ENCODE assay signal across 29 cellular contexts in the genomic region with DNA sequence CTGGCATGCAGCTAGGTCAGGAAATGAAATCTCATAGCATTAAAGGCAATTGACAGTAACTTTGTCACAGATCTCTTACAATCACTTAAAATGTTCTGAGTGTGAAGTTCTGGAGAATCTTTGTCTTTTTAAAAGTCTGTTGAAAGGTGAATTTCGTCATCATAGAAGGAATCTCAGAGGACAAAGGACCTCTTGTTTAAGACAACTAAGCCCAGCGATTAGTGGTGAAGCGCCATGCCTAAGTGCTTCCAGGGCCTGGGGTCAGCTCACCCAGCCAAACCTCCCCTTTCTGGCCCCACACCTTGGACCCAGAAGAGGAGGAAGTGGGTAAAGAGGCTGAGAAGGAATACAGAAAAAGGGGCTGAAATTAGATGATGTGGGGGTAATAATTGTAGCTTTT. TPM values are rescaled to one million over a fixed set of nuclear protein-coding genes. Genes with fewer than 3 reads are reported as not detected.
DNase-seq lines count a peak whose midpoint lies in the region; ATAC-seq, FAIRE-seq and TF ChIP-seq lines count a peak whose summit lies in the region.
"Had no signal": no experiment of that assay in that cellular context is flagged by ENCODE, and none has a peak within 500 bp of the region (broad histone marks: within the 10 kb centered on the region; RNA-seq: fewer than 3 reads in every experiment).

No MANE protein-coding gene starts in this region.

- no peak overlapping the region for H3K14ac ChIP-seq in H1 (ENCODE audit: insufficient read length)

- H3K23me2 ChIP-seq in H1 (ENCODE audit: low read depth, low read length) = no peaks in the 10 kb centered on the region

- no peak for TF ChIP-seq CTCF in HepG2 (CRISPR knock-in tag; IDR thresholded peaks at IDR 0.05)
- no peak for TF ChIP-seq CTCF in right lobe of liver (IDR thresholded peaks at IDR 0.05)
- TF ChIP-seq CTCF in H1 (IDR thresholded peaks at IDR 0.05; ENCODE audit: control extremely low read depth in 1 of 3, insufficient read depth in 1 of 3, low read depth in 1 of 3, low read length in 3 of 3) = no peak
- no peak for TF ChIP-seq CTCF in neural crest cell (conservative IDR thresholded peaks at IDR 0.05)

- BruUV-seq in HepG2 (replicated peaks; lab: Mats Ljungman, UMichigan) = no TSS peak

- no peak overlapping the region for H2AK5ac ChIP-seq in H1 (ENCODE audit: low read depth, low read length)

- H3K27me3 ChIP-seq in HepG2 (ENCODE audit: control insufficient read depth in 1 of 2, insufficient read depth in 2 of 2, low read length in 2 of 2) (no peaks in the 10 kb centered on the region), right lobe of liver (no peaks in the 10 kb centered on the region), H1 (replicated peaks in 1 of 4; ENCODE audit: control insufficient read depth in 3 of 4, extremely low read depth in 1 of 4, insufficient read depth in 3 of 4, low read length in 3 of 4) (no peaks in the 10 kb centered on the region)
- H3K27me3 ChIP-seq: BE2C, esophagus muscularis mucosa, upper lobe of right lung had no signal

- no peaks in the 10 kb centered on the region for H3K9me3 ChIP-seq in HepG2 (ENCODE audit: low read length)
- no peaks in the 10 kb centered on the region for H3K9me3 ChIP-seq in right lobe of liver
- no peaks in the 10 kb centered on the region for H3K9me3 ChIP-seq in H1 (ENCODE audit: insufficient read depth in 2 of 2, low read depth in 1 of 2, low read length in 1 of 2)
- H3K9me3 ChIP-seq: BE2C, esophagus muscularis mucosa, upper lobe of right lung had no signal

- H3K18ac ChIP-seq in H1 (ENCODE audit: extremely low read depth, low read length) = no peak overlapping the region

- H4K5ac ChIP-seq in H1 (ENCODE audit: insufficient read length, low read depth, low read length) = no peak overlapping the region

- H3K4me2 ChIP-seq in HepG2 (ENCODE audit: low read depth, low read length) (peak overlapping the region; percentile 18; the same call in 1 of the 2 replicates), H1 (ENCODE audit: insufficient read depth in 1 of 2, low read depth in 2 of 2, low read length in 2 of 2) (no peak overlapping the region)

- CTCF ChIA-PET in HepG2 (lab: Yijun Ruan, JAX; ENCODE audit: low intra/inter-chr PET ratio, low total read pairs) (no interaction called here), H1 (lab: Charles Lee; ENCODE audit: partially characterized antibody) (no interaction called here)

- 0% methylated on average over 1 of the region's 3 CpGs for WGBS in HepG2 (ENCODE audit: low lambda C conversion rate)
- WGBS in right lobe of liver (ENCODE audit: insufficient coverage, low coverage, low lambda C conversion rate, missing lambda C conversion rate) = 28% methylated on average over 3 of the region's 3 CpGs
- 71% methylated on average over 3 of the region's 3 CpGs; no CpG with 5 or more reads in 1 of the 2 experiments for WGBS in H1 (ENCODE audit: extremely low coverage in 1 of 2, insufficient coverage in 1 of 2, insufficient read length in 1 of 2, insufficient replicate concordance in 2 of 2, low coverage in 1 of 2, low lambda C conversion rate in 2 of 2, missing lambda C conversion rate in 1 of 2), 2 experiments

- no peak overlapping the region for H2BK20ac ChIP-seq in H1 (ENCODE audit: low read length)

- no peak overlapping the region for H2BK120ac ChIP-seq in H1 (replicated peaks; ENCODE audit: low read depth, low read length)

- H3K4me3 Mint-ChIP-seq in neural crest cell = peak overlapping the region; percentile 78
- H3K4me3 Mint-ChIP-seq: activated naive CD4-positive, alpha-beta T cell treated with anti-CD3 and anti-CD28 coated beads, Interleukin-2, amount 10 ng/mL, durations not matched to agents 7 days and 5 days; central memory CD8-positive, alpha-beta T cell; natural killer cell treated with Interleukin-12 subunit alpha and Interleukin-12 subunit beta and Interleukin-15 and Interleukin-18, amount 100 ng/mL, for 72 hours; stimulated activated naive CD8-positive, alpha-beta T cell treated with anti-CD3 and anti-CD28 coated beads, Interleukin-15, amount 100 ng/mL, for 72 hours had no signal

- H3K56ac ChIP-seq in H1 (replicated peaks; ENCODE audit: insufficient read length, low read depth, low read length) = no peak overlapping the region

- peak; percentile 0 for DNase-seq in HepG2 (ENCODE audit: low spot score)
- DNase-seq in right lobe of liver = no peak
- no peak for DNase-seq in H1 (ENCODE audit: low read depth in 1 of 2, low spot score in 2 of 2)
- peak; percentile 23 for DNase-seq in neural crest cell (ENCODE audit: low read depth, low spot score)
- DNase-seq in NCI-H2029 treated with DMSO at 0.1 percent for 48 hours (lab: John Stamatoyannopoulos, UW) = no peak
- no peak for DNase-seq in GM19238 (ENCODE audit: insufficient read length, low spot score)
- DNase-seq: activated CD4-positive, CD25-positive, alpha-beta regulatory T cell treated with anti-CD3 and anti-CD28 coated beads, Interleukin-2, amount 50 U/mL, for 72 hours; activated naive CD4-positive, alpha-beta T cell treated with anti-CD3 and anti-CD28 coated beads, Interleukin-2, amount 10 ng/mL, durations not matched to agents 7 days and 5 days; activated T-cell treated with anti-CD3 and anti-CD28 coated beads, Interleukin-2, amount 50 U/mL, for 48 hours; anterior cingulate cortex; BE2C; left cardiac atrium; midbrain; NCI-H1105; NCI-H2107; NCI-H524 treated with DMSO at 0.1 percent for 48 hours; stimulated activated CD4-positive, alpha-beta T cell treated with anti-CD3 and anti-CD28 coated beads, Interleukin-4, amount 100 ng/mL, for 1 hour; stimulated activated naive CD8-positive, alpha-beta T cell treated with anti-CD3 and anti-CD28 coated beads, Interleukin-15, amount 100 ng/mL, for 72 hours; upper lobe of right lung had no signal

- H3K36me3 Mint-ChIP-seq in neural crest cell (ENCODE audit: low read depth) = peaks cover 2% of the 10 kb centered on the region
- H3K36me3 Mint-ChIP-seq: activated naive CD4-positive, alpha-beta T cell treated with anti-CD3 and anti-CD28 coated beads, Interleukin-2, amount 10 ng/mL, durations not matched to agents 7 days and 5 days; natural killer cell treated with Interleukin-12 subunit alpha and Interleukin-12 subunit beta and Interleukin-15 and Interleukin-18, amount 100 ng/mL, for 72 hours had no signal

- no peaks in the 10 kb centered on the region for H3K79me1 ChIP-seq in H1 (ENCODE audit: low read depth, low read length)

- no peak overlapping the region for H2BK15ac ChIP-seq in H1 (ENCODE audit: low read length)

- H3K4me1 ChIP-seq in HepG2 (ENCODE audit: insufficient read depth, low read length) (no peaks in the 10 kb centered on the region), right lobe of liver (no peaks in the 10 kb centered on the region), H1 (replicated peaks in 1 of 4; ENCODE audit: control insufficient read depth in 3 of 4, insufficient read depth in 4 of 4, low read length in 3 of 4) (peaks cover 0 to 7% (median 0%) of the 10 kb centered on the region in 4 experiments; a peak in 1 of 7 replicates)
- H3K4me1 ChIP-seq: BE2C, esophagus muscularis mucosa, upper lobe of right lung had no signal

- intact Hi-C loops in HepG2 (cut with micrococcal nuclease; ENCODE audit: unreplicated experiment) (no loop called here), right lobe of liver (cut with DNase I) (no loop called here)

- POLR2A ChIA-PET in HepG2 (lab: Yijun Ruan, JAX) (no interaction called here), H1 (lab: Charles Lee; ENCODE audit: partially characterized antibody) (no interaction called here)

- TF ChIP-seq RAD21 in HepG2 (CRISPR knock-in tag; IDR thresholded peaks at IDR 0.05) (no peak), H1 (IDR thresholded peaks at IDR 0.05 in 1 of 2, conservative IDR thresholded peaks at IDR 0.05 in 1 of 2; ENCODE audit: low read depth in 2 of 2, low read length in 2 of 2) (no peak)

- H4K20me1 ChIP-seq in HepG2 (ENCODE audit: insufficient read depth, low read length) (no peaks in the 10 kb centered on the region), H1 (replicated peaks in 1 of 2; ENCODE audit: control insufficient read depth in 1 of 2, insufficient read depth in 2 of 2, low read length in 2 of 2) (no peaks in the 10 kb centered on the region)

- no peak overlapping the region for H3K4me3 ChIP-seq in HepG2 (replicated peaks in 1 of 3; ENCODE audit: insufficient read depth in 1 of 3, low read depth in 2 of 3, low read length in 3 of 3)
- no peak overlapping the region for H3K4me3 ChIP-seq in right lobe of liver
- no peak overlapping the region for H3K4me3 ChIP-seq in H1 (ENCODE audit: extremely low read depth in 1 of 4, insufficient read depth in 2 of 4, low read depth in 3 of 4, low read length in 4 of 4)
- H3K4me3 ChIP-seq: esophagus muscularis mucosa, upper lobe of right lung had no signal

- H3K4me1 Mint-ChIP-seq in neural crest cell = peaks cover 40% of the 10 kb centered on the region
- H3K4me1 Mint-ChIP-seq: activated naive CD4-positive, alpha-beta T cell treated with anti-CD3 and anti-CD28 coated beads, Interleukin-2, amount 10 ng/mL, durations not matched to agents 7 days and 5 days; central memory CD8-positive, alpha-beta T cell; stimulated activated naive CD8-positive, alpha-beta T cell treated with anti-CD3 and anti-CD28 coated beads, Interleukin-15, amount 100 ng/mL, for 72 hours had no signal

- H3K27me3 Mint-ChIP-seq in neural crest cell (ENCODE audit: low read depth) = no peaks in the 10 kb centered on the region
- H3K27me3 Mint-ChIP-seq: activated naive CD4-positive, alpha-beta T cell treated with anti-CD3 and anti-CD28 coated beads, Interleukin-2, amount 10 ng/mL, durations not matched to agents 7 days and 5 days; central memory CD8-positive, alpha-beta T cell; stimulated activated naive CD8-positive, alpha-beta T cell treated with anti-CD3 and anti-CD28 coated beads, Interleukin-15, amount 100 ng/mL, for 72 hours had no signal

- H3K9ac ChIP-seq in HepG2 (ENCODE audit: insufficient read depth, low read depth, low read length) (no peak overlapping the region), H1 (replicated peaks in 1 of 4; ENCODE audit: extremely low read depth in 1 of 4, low read depth in 3 of 4, low read length in 3 of 4) (no peak overlapping the region)

- no peak overlapping the region for H2BK12ac ChIP-seq in H1 (ENCODE audit: low read depth, low read length)

- peaks cover 9% of the 10 kb centered on the region for H3K9me3 Mint-ChIP-seq in neural crest cell
- H3K9me3 Mint-ChIP-seq: activated naive CD4-positive, alpha-beta T cell treated with anti-CD3 and anti-CD28 coated beads, Interleukin-2, amount 10 ng/mL, durations not matched to agents 7 days and 5 days; central memory CD8-positive, alpha-beta T cell; natural killer cell treated with Interleukin-12 subunit alpha and Interleukin-12 subunit beta and Interleukin-15 and Interleukin-18, amount 100 ng/mL, for 72 hours; stimulated activated naive CD8-positive, alpha-beta T cell treated with anti-CD3 and anti-CD28 coated beads, Interleukin-15, amount 100 ng/mL, for 72 hours had no signal

- no peak overlapping the region for H3K4ac ChIP-seq in H1 (replicated peaks; ENCODE audit: insufficient read length, low read depth, low read length)

- no peak overlapping the region for H2AFZ ChIP-seq in HepG2 (ENCODE audit: low read length)
- H2AFZ ChIP-seq in H1 (ENCODE audit: low read length) = 0 out of 2 replicates have a peak overlapping the region, but pooled peaks have one; percentile 13

- H2BK5ac ChIP-seq in H1 (ENCODE audit: low read depth, low read length) = no peak overlapping the region

- TF ChIP-seq EP300 in HepG2 (IDR thresholded peaks at IDR 0.05; ENCODE audit: low read depth in 2 of 2, low read length in 2 of 2) (no peak), HepG2 (CRISPR knock-in tag; IDR thresholded peaks at IDR 0.05; ENCODE audit: borderline replicate concordance) (no peak), H1 (IDR thresholded peaks at IDR 0.05; ENCODE audit: borderline replicate concordance in 1 of 2, low read depth in 2 of 2, low read length in 2 of 2) (no peak)

- no peak overlapping the region for H4K8ac ChIP-seq in H1 (ENCODE audit: extremely low read depth, insufficient read depth, low read length)

- H3K27ac Mint-ChIP-seq in neural crest cell (ENCODE audit: unreplicated experiment) = peak overlapping the region; percentile 98
- H3K27ac Mint-ChIP-seq: natural killer cell treated with Interleukin-12 subunit alpha and Interleukin-12 subunit beta and Interleukin-15 and Interleukin-18, amount 100 ng/mL, for 72 hours; stimulated activated naive CD8-positive, alpha-beta T cell treated with anti-CD3 and anti-CD28 coated beads, Interleukin-15, amount 100 ng/mL, for 72 hours had no signal

- H3K79me2 ChIP-seq in HepG2 (ENCODE audit: insufficient read depth, low read length) = no peaks in the 10 kb centered on the region
- no peaks in the 10 kb centered on the region for H3K79me2 ChIP-seq in H1 (ENCODE audit: control insufficient read depth in 1 of 2, insufficient read depth in 2 of 2, low read length in 2 of 2)

- no peak for FAIRE-seq in HepG2 (lab: Jason Lieb, UNC)
- FAIRE-seq in H1 (lab: Jason Lieb, UNC) = no peak
- FAIRE-seq: D721Med had no signal

- no peak for TF ChIP-seq POLR2A in HepG2 (IDR thresholded peaks at IDR 0.05; ENCODE audit: insufficient read depth in 1 of 2, low read depth in 2 of 2, low read length in 2 of 2)
- TF ChIP-seq POLR2A in right lobe of liver (IDR thresholded peaks at IDR 0.05) = no peak
- TF ChIP-seq POLR2A in H1 (IDR thresholded peaks at IDR 0.05; ENCODE audit: control extremely low read depth in 1 of 2, low read depth in 2 of 2, low read length in 2 of 2) = no peak

- H3K23ac ChIP-seq in H1 (ENCODE audit: insufficient read length) = no peak overlapping the region

- no peak overlapping the region for H4K91ac ChIP-seq in H1 (replicated peaks; ENCODE audit: insufficient read length, low read length)

- in situ Hi-C loops in HepG2 (cut with HindIII; ENCODE audit: extremely low pct_ligation_motif_present, low pct_unique_long_range_greater_than_20kb) = no loop called here

- H3K27ac ChIP-seq in HepG2 (ENCODE audit: extremely low read length, insufficient read depth, low read length) = no peak overlapping the region
- no peak overlapping the region for H3K27ac ChIP-seq in right lobe of liver
- no peak overlapping the region for H3K27ac ChIP-seq in H1 (ENCODE audit: low read depth, low read length)
- H3K27ac ChIP-seq: esophagus muscularis mucosa, upper lobe of right lung had no signal

- ATAC-seq in HepG2 = no peak
- no peak for ATAC-seq in right lobe of liver
- ATAC-seq in HG02763 (IDR thresholded peaks at IDR 0.05; ENCODE audit: unreplicated experiment) = no peak
- no peak for ATAC-seq in HG03196 (IDR thresholded peaks at IDR 0.05; ENCODE audit: unreplicated experiment)
- ATAC-seq: left cardiac atrium; natural killer cell treated with Interleukin-12 subunit alpha and Interleukin-12 subunit beta and Interleukin-15 and Interleukin-18, amount 100 ng/mL, for 72 hours; stimulated activated naive CD8-positive, alpha-beta T cell treated with anti-CD3 and anti-CD28 coated beads, Interleukin-15, amount 100 ng/mL, for 72 hours; upper lobe of right lung had no signal

- H3K36me3 ChIP-seq in HepG2 (replicated peaks in 1 of 2; ENCODE audit: control insufficient read depth in 1 of 2, insufficient read depth in 2 of 2, low read length in 2 of 2) = no peaks in the 10 kb centered on the region
- H3K36me3 ChIP-seq in right lobe of liver = no peaks in the 10 kb centered on the region
- H3K36me3 ChIP-seq in H1 (ENCODE audit: control insufficient read depth in 2 of 4, insufficient read depth in 4 of 4, low read length in 3 of 4) = no peaks in the 10 kb centered on the region
- H3K36me3 ChIP-seq: BE2C, esophagus muscularis mucosa, upper lobe of right lung had no signal

RNA-seq across cellular contexts. Expression of gene FRMD7, which starts 8.5 kb away (rescaled TPM):
- total RNA-seq in HepG2 (2016; rRNA removed; fragmentation: Illumina TruSeq; extraction: Trizol) (not detected in 2 replicates), right lobe of liver (under 1 TPM in 3 of 6 experiments, not detected in 3; 0.07 to 0.18 (median 0.09) TPM), neural crest cell (0.21 and 0.52 TPM in 2 replicates)
- total RNA-seq in HepG2 (2016; cell fraction: cytosol; rRNA removed; fragmentation: Illumina TruSeq; extraction: Trizol; ENCODE audit: low read depth) = not detected in 2 replicates
- total RNA-seq in HepG2 (2016; cell fraction: insoluble cytoplasmic fraction; rRNA removed; fragmentation: Illumina TruSeq; extraction: Trizol) = not detected in 2 replicates
- not detected in 2 replicates for total RNA-seq in HepG2 (2016; cell fraction: membrane; rRNA removed; fragmentation: Illumina TruSeq; extraction: Trizol)
- total RNA-seq in HepG2 (2016; cell fraction: nucleus; rRNA removed; fragmentation: Illumina TruSeq; extraction: Trizol) = not detected in 2 replicates
- polyA plus RNA-seq in HepG2 (2011; rRNA removed) (0.04 TPM in 1 of 2 replicates, not detected in the other), H1 (2011; rRNA removed) (not detected in 2 replicates)
- 0.01 TPM in 1 of 2 replicates, not detected in the other for polyA plus RNA-seq in HepG2 (2011; cell fraction: cytosol; rRNA removed)
- not detected in 2 replicates for polyA plus RNA-seq in HepG2 (2011; cell fraction: nucleus; rRNA removed)
- polyA plus RNA-seq in HepG2 (2012) = not detected in 2 replicates
- polyA plus RNA-seq in HepG2 (2016; cell fraction: cytosol; fragmentation: Illumina TruSeq; extraction: Trizol; ENCODE audit: low read depth) = not detected in 2 replicates
- not detected in 2 replicates for polyA plus RNA-seq in HepG2 (2016; cell fraction: insoluble cytoplasmic fraction; fragmentation: Illumina TruSeq; extraction: Trizol; ENCODE audit: low read depth)
- polyA plus RNA-seq in HepG2 (2016; cell fraction: membrane; fragmentation: Illumina TruSeq; extraction: Trizol; ENCODE audit: low read depth) = not detected in 2 replicates
- not detected in 2 replicates for polyA plus RNA-seq in HepG2 (2016; cell fraction: nucleus; fragmentation: Illumina TruSeq; extraction: Trizol; ENCODE audit: insufficient read depth, low read depth)
- polyA minus RNA-seq in HepG2 (2011; rRNA and poly(A)+ RNA removed; ENCODE audit: low replicate concordance) = 0.04 TPM in 1 of 2 replicates, not detected in the other
- polyA minus RNA-seq in HepG2 (2011; cell fraction: cytosol; rRNA and poly(A)+ RNA removed) = not detected in 2 replicates
- 0.39 and 0.50 TPM in 2 replicates for polyA minus RNA-seq in HepG2 (2011; cell fraction: nucleus; rRNA and poly(A)+ RNA removed)
- total RNA-seq in H1 (2021; fragmentation: NEBNext Ultra II Directional; extraction: Animal tissue kit (Norgen Biotek cat#: 25700)) = not detected in 2 replicates
- polyA plus RNA-seq in H1 (2011; cell fraction: cytosol; rRNA removed) = not detected
- polyA plus RNA-seq in H1 (2011; cell fraction: nucleus; rRNA removed) = not detected
- polyA plus RNA-seq in H1 (2012, experiment 1 of 2) = not detected in 4 replicates
- polyA plus RNA-seq in H1 (2012, experiment 2 of 2) = not detected
- polyA plus RNA-seq in H1 (2013, experiment 1 of 2) = not detected
- polyA plus RNA-seq in H1 (2013, experiment 2 of 2) = not detected
- polyA minus RNA-seq in H1 (2011; rRNA and poly(A)+ RNA removed) = not detected in 2 replicates
- polyA minus RNA-seq in H1 (2011; cell fraction: cytosol; rRNA and poly(A)+ RNA removed) = not detected
- not detected for polyA minus RNA-seq in H1 (2011; cell fraction: nucleus; rRNA and poly(A)+ RNA removed)
- total RNA-seq: A172; activated CD8-positive, alpha-beta memory T cell treated with anti-CD3 and anti-CD28 coated beads for 36 hours; esophagus muscularis mucosa; left cardiac atrium; LHCN-M2; natural killer cell treated with Interleukin-12 subunit alpha and Interleukin-12 subunit beta and Interleukin-15 and Interleukin-18, amount 100 ng/mL, for 72 hours; pulmonary artery endothelial cell; upper lobe of right lung had no signal

Comparison
In these comparisons a context has a peak if more than half of its experiments do, and no peak if none do; other contexts are left out.
1. DNase-seq: peak in HepG2 (single experiment) and neural crest cell (single experiment); none in right lobe of liver (0 of 3), H1 (0 of 2), NCI-H2029 treated with DMSO at 0.1 percent for 48 hours (single experiment) and GM19238 (single experiment).